ENCODE assay signal across 24 cellular contexts in genomic region chr10:121065330-121065729, GRCh38.
"Had no signal": no experiment of that assay in that cellular context is flagged by ENCODE, and none has a peak within 500 bp of the region (broad histone marks: within the 10 kb centered on the region; RNA-seq: fewer than 3 reads in every experiment).

No MANE protein-coding gene starts in this region.

- H3K27ac Mint-ChIP-seq: activated CD4-positive, alpha-beta memory T cell treated with anti-CD3 and anti-CD28 coated beads for 36 hours; activated CD4-positive, alpha-beta T cell treated with anti-CD3 and anti-CD28 coated beads for 36 hours; activated naive CD8-positive, alpha-beta T cell; activated T-helper 1 cell treated with anti-CD3 and anti-CD28 coated beads, Interleukin-12 subunit alpha, Interleukin-12 subunit beta, Interleukin-2, Interleukin-4 antibody, amounts not matched to agents 30 ng/mL and 10 ng/mL and 1 ng/mL, durations not matched to agents 14 hours and 24 hours and 36 hours; dendritic cell treated with granulocyte-macrophage colony-stimulating factor and Interleukin-4, amounts not matched to agents 40 ng/mL and 50 ng/mL, for 4 days; nephron progenitor cell; stimulated activated memory B cell treated with anti-CD40 and anti-IgM and Interleukin-4, amounts not matched to agents 10 μg/mL and 1 μg/mL and 100 μg/mL, for 72 hours; type B pancreatic cell; WTC11 had no signal

- H3K27me3 ChIP-seq: esophagus muscularis mucosa, gastroesophageal sphincter, sigmoid colon, testis had no signal

- H3K4me3 Mint-ChIP-seq: activated CD4-positive, alpha-beta memory T cell treated with anti-CD3 and anti-CD28 coated beads for 36 hours; activated CD4-positive, alpha-beta T cell treated with anti-CD3 and anti-CD28 coated beads for 36 hours; activated naive CD8-positive, alpha-beta T cell; activated T-helper 1 cell treated with anti-CD3 and anti-CD28 coated beads, Interleukin-12 subunit alpha, Interleukin-12 subunit beta, Interleukin-2, Interleukin-4 antibody, amounts not matched to agents 30 ng/mL and 10 ng/mL and 1 ng/mL, durations not matched to agents 14 hours and 24 hours and 36 hours; dendritic cell treated with granulocyte-macrophage colony-stimulating factor and Interleukin-4, amounts not matched to agents 40 ng/mL and 50 ng/mL, for 4 days; nephron progenitor cell; stimulated activated memory B cell treated with anti-CD40 and anti-IgM and Interleukin-4, amounts not matched to agents 10 μg/mL and 1 μg/mL and 100 μg/mL, for 72 hours; type B pancreatic cell; WTC11 had no signal

- ATAC-seq: activated CD4-positive, alpha-beta T cell treated with anti-CD3 and anti-CD28 coated beads for 36 hours; gastroesophageal sphincter; heart left ventricle; stimulated activated memory B cell treated with anti-CD40 and anti-IgM and Interleukin-4, amounts not matched to agents 10 μg/mL and 1 μg/mL and 100 μg/mL, for 72 hours; WTC11 had no signal

- H3K4me3 ChIP-seq: esophagus muscularis mucosa, gastroesophageal sphincter, heart left ventricle, left ventricle myocardium inferior, sigmoid colon, testis had no signal

- H3K27me3 Mint-ChIP-seq: activated naive CD8-positive, alpha-beta T cell; dendritic cell treated with granulocyte-macrophage colony-stimulating factor and Interleukin-4, amounts not matched to agents 40 ng/mL and 50 ng/mL, for 4 days; type B pancreatic cell had no signal

- H3K36me3 Mint-ChIP-seq: activated CD4-positive, alpha-beta memory T cell treated with anti-CD3 and anti-CD28 coated beads for 36 hours; activated naive CD8-positive, alpha-beta T cell; stimulated activated memory B cell treated with anti-CD40 and anti-IgM and Interleukin-4, amounts not matched to agents 10 μg/mL and 1 μg/mL and 100 μg/mL, for 72 hours; WTC11 had no signal

- DNase-seq: activated CD4-positive, alpha-beta memory T cell treated with anti-CD3 and anti-CD28 coated beads for 36 hours; activated CD4-positive, alpha-beta T cell treated with anti-CD3 and anti-CD28 coated beads for 36 hours; activated gamma-delta T cell treated with Interleukin-2 at 50 U/mL for 16 hours; activated T-cell treated with anti-CD3 and anti-CD28 coated beads for 4 hours; amniotic stem cell; effector CD8-positive, alpha-beta T cell; heart left ventricle; kidney; left ventricle myocardium inferior; mammary epithelial cell; midbrain; nephron progenitor cell; nucleus accumbens; sigmoid colon; stimulated activated CD4-positive, alpha-beta T cell treated with anti-CD3 and anti-CD28 coated beads, Interleukin-4, amount 100 ng/mL, for 4 hours; testis had no signal

- H3K27ac ChIP-seq: esophagus muscularis mucosa, gastroesophageal sphincter, heart left ventricle, left ventricle myocardium inferior, sigmoid colon, testis had no signal

- H3K9me3 Mint-ChIP-seq: activated CD4-positive, alpha-beta memory T cell treated with anti-CD3 and anti-CD28 coated beads for 36 hours; activated T-helper 1 cell treated with anti-CD3 and anti-CD28 coated beads, Interleukin-12 subunit alpha, Interleukin-12 subunit beta, Interleukin-2, Interleukin-4 antibody, amounts not matched to agents 30 ng/mL and 10 ng/mL and 1 ng/mL, durations not matched to agents 14 hours and 24 hours and 36 hours; dendritic cell treated with granulocyte-macrophage colony-stimulating factor and Interleukin-4, amounts not matched to agents 40 ng/mL and 50 ng/mL, for 4 days had no signal

- H3K4me1 ChIP-seq: heart left ventricle, left ventricle myocardium inferior, testis had no signal

- H3K4me1 Mint-ChIP-seq: activated CD4-positive, alpha-beta T cell treated with anti-CD3 and anti-CD28 coated beads for 36 hours; stimulated activated memory B cell treated with anti-CD40 and anti-IgM and Interleukin-4, amounts not matched to agents 10 μg/mL and 1 μg/mL and 100 μg/mL, for 72 hours; WTC11 had no signal

- H3K36me3 ChIP-seq: esophagus muscularis mucosa, gastroesophageal sphincter, heart left ventricle, left ventricle myocardium inferior, sigmoid colon had no signal
